ENCODE assay signal across 8 cellular contexts in genomic region chr1:29122987-29123870, GRCh38. TPM values are rescaled to one million over a fixed set of nuclear protein-coding genes. Genes with fewer than 3 reads are reported as not detected.
DNase-seq lines count a peak whose midpoint lies in the region; ATAC-seq and TF ChIP-seq lines count a peak whose summit lies in the region.

No MANE protein-coding gene starts in this region.

- peaks cover 2% of the 10 kb centered on the region for H3K36me3 Mint-ChIP-seq in mesothelial cell of epicardium

- 1% methylated on average over 48 to 70 of the region's 70 CpGs for WGBS in aorta, 2 donors

- H3K27me3 Mint-ChIP-seq in mesothelial cell of epicardium (ENCODE audit: low read depth) = no peaks in the 10 kb centered on the region

- no peaks in the 10 kb centered on the region for H3K9me3 Mint-ChIP-seq in mesothelial cell of epicardium

- intact Hi-C loops in dorsolateral prefrontal cortex (cut with DNase I) = no loop called here
- intact Hi-C loops in aorta (cut with DNase I) = loop anchor here (2.0 to 5.0 kb wide), 4 partner anchors 58 to 236 kb away; partner anchors contain the start of gene SRSF4 (in 2 of the 2)

- H3K27ac ChIP-seq in dorsolateral prefrontal cortex (peak overlapping the region in 36 of 59 donors; percentile 2 to 88 (median 52)), aorta (ENCODE audit: low read depth in 1 of 2, low read length in 2 of 2) (peak overlapping the region; percentile 88 to 89)

- H3K4me1 ChIP-seq in aorta (ENCODE audit: control insufficient read depth in 1 of 2, insufficient read depth in 2 of 2, low read length in 2 of 2) = no peaks in the 10 kb centered on the region

- H3K27me3 ChIP-seq in dorsolateral prefrontal cortex (peaks cover 0 to 64% (median 27%) of the 10 kb centered on the region in 45 donors), aorta (ENCODE audit: control insufficient read depth in 1 of 2, insufficient read depth in 2 of 2, low read length in 1 of 2) (no peaks in the 10 kb centered on the region)

- no peaks in the 10 kb centered on the region for H3K36me3 ChIP-seq in aorta (ENCODE audit: control insufficient read depth in 1 of 2, insufficient read depth in 2 of 2, low read length in 1 of 2)

- peak overlapping the region; percentile 81 for H3K4me3 Mint-ChIP-seq in mesothelial cell of epicardium

- H3K9me3 ChIP-seq in aorta (ENCODE audit: control insufficient read depth, low read length) = no peaks in the 10 kb centered on the region

- peak; percentile 27 for ATAC-seq in aorta (ENCODE audit: low FRiP score)
- ATAC-seq in HG02938 (IDR thresholded peaks at IDR 0.05; ENCODE audit: unreplicated experiment) = no peak
- ATAC-seq in HG02840 (IDR thresholded peaks at IDR 0.05; ENCODE audit: low FRiP score, unreplicated experiment) = no peak

- peak overlapping the region in 58 of 59 donors; percentile 34 to 73 (median 58) for H3K4me3 ChIP-seq in dorsolateral prefrontal cortex
- peak overlapping the region; percentile 56 to 61 for H3K4me3 ChIP-seq in aorta (ENCODE audit: low read length in 2 of 2)

- H3K4me1 Mint-ChIP-seq in mesothelial cell of epicardium = peaks cover 17% of the 10 kb centered on the region

- TF ChIP-seq CTCF in dorsolateral prefrontal cortex (IDR thresholded peaks at IDR 0.05 in 54 of 56, conservative IDR thresholded peaks at IDR 0.05 in 2 of 56; ENCODE audit: low read depth in 1 of 56, partially characterized antibody in 56 of 56) = no peak
- no peak for TF ChIP-seq CTCF in mesothelial cell of epicardium (IDR thresholded peaks at IDR 0.05; ENCODE audit: unreplicated experiment)

- peak; percentile 50 for DNase-seq in D341Med (ENCODE audit: low spot score)
- DNase-seq in RPMI7951 (ENCODE audit: low read depth) = peak; percentile 21
- no peak for DNase-seq in dorsolateral prefrontal cortex
- peak; percentile 21 to 65 for DNase-seq in mesothelial cell of epicardium (ENCODE audit: low spot score in 2 of 2, unreplicated experiment in 2 of 2)
- DNase-seq in aorta = peak; percentile 54 to 81
- no peak for DNase-seq in mucosa of gallbladder (ENCODE audit: low spot score)

- H3K27ac Mint-ChIP-seq in mesothelial cell of epicardium = peak overlapping the region; percentile 88

RNA-seq across cellular contexts. Expression of gene TMEM200B, which starts 0.5 kb away (rescaled TPM):
- 4.3 and 5.2 TPM in 2 replicates for total RNA-seq in RPMI7951 (2014; rRNA removed; shearing (Covaris generic))
- total RNA-seq in dorsolateral prefrontal cortex (1 to 10 TPM in 112 of 120 experiments, under 1 TPM in 8; 0.59 to 5.3 (median 1.9) TPM), mesothelial cell of epicardium (28.3 to 31.0 TPM (median 29.1 TPM) in 3 replicates), aorta (10 to 100 TPM; 18.2 to 18.9 TPM), mucosa of gallbladder (8.5 TPM)
- 10 to 100 TPM in 1 of 2 donors, 1 to 10 TPM in 1; 5.4 to 13.0 TPM for polyA plus RNA-seq in aorta

RNA-seq across cellular contexts. Expression of gene SRSF4, which starts 58.5 kb away (rescaled TPM):
- total RNA-seq in RPMI7951 (2014; rRNA removed; shearing (Covaris generic)) = 43.5 and 48.1 TPM in 2 replicates
- 10 to 100 TPM; 52.7 to 84.2 (median 65.8) TPM for total RNA-seq in dorsolateral prefrontal cortex
- total RNA-seq in mesothelial cell of epicardium = 103 to 107 TPM (median 105 TPM) in 3 replicates
- total RNA-seq in aorta = 10 to 100 TPM; 85.0 to 85.6 TPM
- 10 to 100 TPM; 57.6 to 76.0 TPM for polyA plus RNA-seq in aorta
- 78.0 TPM for total RNA-seq in mucosa of gallbladder

Comparison
In these comparisons a context has a peak if more than half of its experiments do, and no peak if none do; other contexts are left out.
1. DNase-seq: peak in D341Med (single experiment), RPMI7951 (single experiment), mesothelial cell of epicardium (2 of 2) and aorta (2 of 2); none in dorsolateral prefrontal cortex (0 of 10) and mucosa of gallbladder (single experiment).
2. intact Hi-C loops: an anchor here in aorta (2.0 to 5.0 kb wide); none called in dorsolateral prefrontal cortex.